Comparison of ENCODE assay signal across 8 cellular contexts in genomic region chr19:3376089-3376455, GRCh38. TPM values are rescaled to one million over a fixed set of nuclear protein-coding genes. Genes with fewer than 3 reads are reported as not detected.
DNase-seq lines count a peak whose midpoint lies in the region; ATAC-seq and TF ChIP-seq lines count a peak whose summit lies in the region.
"Not testable (repeated sequence)": the region's sequence is repeated elsewhere in the genome, so short reads cannot be mapped to it uniquely, and the experiment has no call there.

No MANE protein-coding gene starts in this region.

- peak overlapping the region; percentile 53; the same call in 1 of the 2 replicates for H3K27ac ChIP-seq in ACC112 (ENCODE audit: low read depth, low read length)
- peak overlapping the region; percentile 80 for H3K27ac ChIP-seq in SJCRH30
- H3K27ac ChIP-seq in esophagus squamous epithelium, result peak overlapping the region; percentile 79 to 99 (median 92)
- H3K27ac ChIP-seq in left lung, result peak overlapping the region; percentile 73 to 76
- H3K27ac ChIP-seq in skeletal muscle tissue (ENCODE audit: low read depth, low read length), result peak overlapping the region; percentile 96
- peak overlapping the region; percentile 88 to 100 for H3K27ac ChIP-seq in tibial artery

- H3K9me3 ChIP-seq in SJCRH30 (replicated peaks); esophagus squamous epithelium; left lung; skeletal muscle tissue (ENCODE audit: control insufficient read depth in 3 of 3, low read length in 3 of 3); tibial artery: not testable (repeated sequence)

- H3K4me1 ChIP-seq in ACC112 (ENCODE audit: control insufficient read depth, insufficient read depth, low read length, unreplicated experiment) (peaks cover 14% of the 10 kb centered on the region), SJCRH30 (peaks cover 11% of the 10 kb centered on the region), esophagus squamous epithelium (peaks cover 19 to 94% (median 33%) of the 10 kb centered on the region in 3 donors), left lung (peaks cover 3 to 69% of the 10 kb centered on the region in 2 donors), skeletal muscle tissue (ENCODE audit: control insufficient read depth in 3 of 3, insufficient read depth in 3 of 3, low read length in 3 of 3) (peaks cover 32 to 59% (median 51%) of the 10 kb centered on the region in 3 donors), tibial artery (peaks cover 0 to 100% (median 55%) of the 10 kb centered on the region in 4 donors)

- H3K36me3 Mint-ChIP-seq in MCF 10A (ENCODE audit: insufficient read depth, unreplicated experiment), result peaks cover 70% of the 10 kb centered on the region
- not testable (repeated sequence) for H3K36me3 Mint-ChIP-seq in nephron (ENCODE audit: low read depth)

- H3K4me1 Mint-ChIP-seq in MCF 10A (ENCODE audit: insufficient read depth, unreplicated experiment) (peaks cover 27% of the 10 kb centered on the region), nephron (peaks cover 38% of the 10 kb centered on the region)

- not testable (repeated sequence) for ATAC-seq in left lung

- H3K27me3 Mint-ChIP-seq in MCF 10A (ENCODE audit: insufficient read depth, unreplicated experiment), result not testable (repeated sequence)
- peaks cover 18% of the 10 kb centered on the region for H3K27me3 Mint-ChIP-seq in nephron (ENCODE audit: low read depth)

- intact Hi-C loops in MCF 10A (cut with micrococcal nuclease); esophagus squamous epithelium (cut with DNase I); left lung (cut with DNase I); tibial artery (cut with DNase I; ENCODE audit: low total_unique reads): not testable (repeated sequence)

- TF ChIP-seq POLR2A in esophagus squamous epithelium (IDR thresholded peaks at IDR 0.05), result not testable (repeated sequence)

- not testable (repeated sequence) for H3K9me3 Mint-ChIP-seq in MCF 10A (ENCODE audit: unreplicated experiment); nephron

- H3K27ac Mint-ChIP-seq in MCF 10A (ENCODE audit: low read depth, unreplicated experiment), result peak overlapping the region; percentile 73
- peak overlapping the region in 2 of 3 experiments; percentile 16 to 59 for H3K27ac Mint-ChIP-seq in nephron

- TF ChIP-seq CTCF in MCF 10A (IDR thresholded peaks at IDR 0.05; ENCODE audit: unreplicated experiment); esophagus squamous epithelium (IDR thresholded peaks at IDR 0.05); left lung (IDR thresholded peaks at IDR 0.05); nephron (IDR thresholded peaks at IDR 0.05; ENCODE audit: unreplicated experiment in 3 of 3); tibial artery (IDR thresholded peaks at IDR 0.05): not testable (repeated sequence)

- POLR2A ChIA-PET in MCF 10A (lab: Yijun Ruan, JAX), result not testable (repeated sequence)

- peak overlapping the region; percentile 58 to 81 (median 68) for H3K9ac ChIP-seq in skeletal muscle tissue (ENCODE audit: low read depth in 1 of 3, low read length in 3 of 3)

- peaks cover 67% of the 10 kb centered on the region for H3K79me2 ChIP-seq in ACC112 (ENCODE audit: control insufficient read depth, insufficient read depth, low read length, unreplicated experiment)

- H3K36me3 ChIP-seq in ACC112 (ENCODE audit: insufficient read depth, low read length); SJCRH30; esophagus squamous epithelium; left lung; skeletal muscle tissue (ENCODE audit: control insufficient read depth in 3 of 3, insufficient read depth in 3 of 3, low read length in 3 of 3); tibial artery: not testable (repeated sequence)

- BruUV-seq in MCF 10A (replicated peaks; lab: Mats Ljungman, UMichigan), result not testable (repeated sequence)

- H3K4me3 Mint-ChIP-seq in MCF 10A (ENCODE audit: unreplicated experiment); nephron: not testable (repeated sequence)

- H3K4me3 ChIP-seq in ACC112 (ENCODE audit: low read depth, low read length); left lung: not testable (repeated sequence)
- H3K4me3 ChIP-seq in SJCRH30 (0 out of 2 replicates have a peak overlapping the region, but pooled peaks have one; percentile 15), esophagus squamous epithelium (peak overlapping the region in 2 of 4 donors; percentile 23 to 52), skeletal muscle tissue (ENCODE audit: low read length in 3 of 3) (peak overlapping the region in 2 of 3 donors; percentile 51 to 63), tibial artery (peak overlapping the region; percentile 30 to 36)

- not testable (repeated sequence) for H2AFZ ChIP-seq in ACC112 (ENCODE audit: low read length, unreplicated experiment)

- CTCF ChIA-PET in MCF 10A (lab: Yijun Ruan, JAX), result interaction anchor here (1.8 kb wide), 1 partner anchor 71 kb away, joined by 5 read pairs; no protein-coding TSS in a partner anchor

- WGBS in esophagus squamous epithelium, 2 donors, result 78 to 83% methylated on average over 2 to 7 of the region's 12 CpGs

- not testable (repeated sequence) for DNase-seq in SJCRH30; MCF 10A (ENCODE audit: unreplicated experiment); esophagus squamous epithelium (lab: John Stamatoyannopoulos, UW); left lung; tibial artery

- not testable (repeated sequence) for H3K27me3 ChIP-seq in ACC112 (ENCODE audit: insufficient read depth, low read length); SJCRH30; esophagus squamous epithelium; left lung; skeletal muscle tissue (ENCODE audit: control insufficient read depth in 3 of 3, insufficient read depth in 3 of 3, low read length in 3 of 3); tibial artery

RNA-seq across cellular contexts. Expression of gene NFIC, which starts 9.7 kb away (rescaled TPM):
- 15.1 and 16.4 TPM in 2 replicates for total RNA-seq in SJCRH30 (2014; rRNA removed; shearing (Covaris generic))
- total RNA-seq in MCF 10A (2022) (83.4 and 85.5 TPM in 2 replicates), esophagus squamous epithelium (10 to 100 TPM; 40.8 to 80.9 (median 61.0) TPM), left lung (100 to 1,000 TPM; 138 to 163 TPM), skeletal muscle tissue (8.4 TPM)
